Comparison of ENCODE assay signal across 8 cellular contexts in the genomic region with DNA sequence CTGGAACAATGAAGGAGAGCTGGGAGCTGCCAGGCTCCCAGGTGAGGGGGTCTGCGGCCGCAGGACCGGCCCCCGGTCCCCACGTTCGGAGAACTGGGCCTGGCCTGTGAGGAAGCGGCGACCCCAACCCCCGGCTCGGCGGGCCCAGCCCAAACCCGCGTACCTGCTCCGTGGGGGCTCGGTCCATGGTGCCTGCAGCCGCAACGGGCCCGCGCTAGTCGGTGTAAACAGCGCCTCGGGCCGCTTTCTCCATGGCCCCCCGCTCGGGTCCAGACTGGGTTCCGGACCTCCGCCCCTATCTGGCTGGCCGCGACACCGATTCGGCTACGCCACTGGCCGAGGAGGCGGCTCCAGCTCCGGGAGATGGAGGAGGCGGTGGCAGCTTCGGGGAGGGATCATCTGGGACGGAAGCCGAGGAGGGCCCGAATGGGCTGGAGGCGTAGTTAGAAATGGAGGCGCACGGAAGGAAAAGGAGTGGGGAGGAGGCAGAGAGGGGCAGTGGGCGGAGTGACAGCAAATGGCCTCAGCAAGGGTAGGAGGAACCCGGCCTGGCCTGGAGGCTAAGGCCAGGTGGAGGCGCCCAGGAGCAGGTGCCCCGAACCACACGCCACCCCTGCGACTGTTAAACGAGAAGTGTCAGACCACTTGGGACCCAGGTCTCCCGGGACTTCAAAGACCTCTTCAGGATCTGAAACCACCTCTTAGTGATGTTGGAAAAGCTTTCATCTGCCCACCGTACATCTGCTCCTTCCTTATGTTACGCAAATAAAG. TPM values are rescaled to one million over a fixed set of nuclear protein-coding genes. Genes with fewer than 3 reads are reported as not detected.
DNase-seq lines count a peak whose midpoint lies in the region; ATAC-seq, FAIRE-seq and TF ChIP-seq lines count a peak whose summit lies in the region.

A gene with protein sequence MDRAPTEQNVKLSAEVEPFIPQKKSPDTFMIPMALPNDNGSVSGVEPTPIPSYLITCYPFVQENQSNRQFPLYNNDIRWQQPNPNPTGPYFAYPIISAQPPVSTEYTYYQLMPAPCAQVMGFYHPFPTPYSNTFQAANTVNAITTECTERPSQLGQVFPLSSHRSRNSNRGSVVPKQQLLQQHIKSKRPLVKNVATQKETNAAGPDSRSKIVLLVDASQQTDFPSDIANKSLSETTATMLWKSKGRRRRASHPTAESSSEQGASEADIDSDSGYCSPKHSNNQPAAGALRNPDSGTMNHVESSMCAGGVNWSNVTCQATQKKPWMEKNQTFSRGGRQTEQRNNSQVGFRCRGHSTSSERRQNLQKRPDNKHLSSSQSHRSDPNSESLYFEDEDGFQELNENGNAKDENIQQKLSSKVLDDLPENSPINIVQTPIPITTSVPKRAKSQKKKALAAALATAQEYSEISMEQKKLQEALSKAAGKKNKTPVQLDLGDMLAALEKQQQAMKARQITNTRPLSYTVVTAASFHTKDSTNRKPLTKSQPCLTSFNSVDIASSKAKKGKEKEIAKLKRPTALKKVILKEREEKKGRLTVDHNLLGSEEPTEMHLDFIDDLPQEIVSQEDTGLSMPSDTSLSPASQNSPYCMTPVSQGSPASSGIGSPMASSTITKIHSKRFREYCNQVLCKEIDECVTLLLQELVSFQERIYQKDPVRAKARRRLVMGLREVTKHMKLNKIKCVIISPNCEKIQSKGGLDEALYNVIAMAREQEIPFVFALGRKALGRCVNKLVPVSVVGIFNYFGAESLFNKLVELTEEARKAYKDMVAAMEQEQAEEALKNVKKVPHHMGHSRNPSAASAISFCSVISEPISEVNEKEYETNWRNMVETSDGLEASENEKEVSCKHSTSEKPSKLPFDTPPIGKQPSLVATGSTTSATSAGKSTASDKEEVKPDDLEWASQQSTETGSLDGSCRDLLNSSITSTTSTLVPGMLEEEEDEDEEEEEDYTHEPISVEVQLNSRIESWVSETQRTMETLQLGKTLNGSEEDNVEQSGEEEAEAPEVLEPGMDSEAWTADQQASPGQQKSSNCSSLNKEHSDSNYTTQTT (minus strand): TSS at position 334 of the 771 bp plus-strand sequence. CDS start 147 bp downstream, at position 187.

- no peaks in the 10 kb centered on the region for H3K27me3 ChIP-seq in keratinocyte (ENCODE audit: control insufficient read depth, extremely low read depth, insufficient read depth, low read length)

- peak; percentile 96 for ATAC-seq in GM19023 (IDR thresholded peaks at IDR 0.05; ENCODE audit: unreplicated experiment)
- peak; percentile 96 for ATAC-seq in HG03280 (IDR thresholded peaks at IDR 0.05; ENCODE audit: unreplicated experiment)
- ATAC-seq in activated CD4-positive, CD25-positive, alpha-beta regulatory T cell treated with anti-CD3 and anti-CD28 coated beads, Interleukin-2, amount 50 U/mL, for 24 hours: peak; percentile 93 to 95

- H2AFZ ChIP-seq in keratinocyte (ENCODE audit: control insufficient read depth, low read length): peak within 1 kb of the TSS; percentile 99

- H3K36me3 ChIP-seq in keratinocyte (ENCODE audit: control insufficient read depth in 2 of 2, extremely low read depth in 1 of 2, insufficient read depth in 2 of 2, low read length in 2 of 2): no peaks in the 10 kb centered on the region

- H3K4me2 ChIP-seq in keratinocyte (ENCODE audit: control insufficient read depth, extremely low read depth, insufficient read depth, low read depth, low read length): peak within 1 kb of the TSS; percentile 79

- DNase-seq in AG20443 (ENCODE audit: low spot score) (peak; percentile 97), NCI-H345 (lab: John Stamatoyannopoulos, UW) (peak; percentile 88), cerebellar cortex (ENCODE audit: low spot score) (peak; percentile 95), keratinocyte (ENCODE audit: low read depth, low spot score) (peak; percentile 33)
- peak; percentile 76 to 82 for DNase-seq in stimulated activated CD4-positive, alpha-beta T cell treated with anti-CD3 and anti-CD28 coated beads, Interleukin-15, amount 100 ng/mL, for 1 hour (ENCODE audit: low read depth in 1 of 2, low spot score in 1 of 2)

- no peaks in the 10 kb centered on the region for H3K9me1 ChIP-seq in keratinocyte (ENCODE audit: control insufficient read depth, extremely low read depth, insufficient read depth, low read length)

- no peaks in the 10 kb centered on the region for H3K9me3 ChIP-seq in keratinocyte (ENCODE audit: control insufficient read depth, low read depth, low read length)

- H3K4me3 ChIP-seq in keratinocyte (ENCODE audit: control insufficient read depth in 2 of 3, extremely low read depth in 1 of 3, insufficient read depth in 2 of 3, low read depth in 1 of 3, low read length in 3 of 3): peak within 1 kb of the TSS; percentile 94 to 99 (median 95)

- peaks cover 42% of the 10 kb centered on the region for H3K79me2 ChIP-seq in keratinocyte (ENCODE audit: control insufficient read depth, insufficient read depth, low read length)

- no peak for FAIRE-seq in keratinocyte (lab: Jason Lieb, UNC)

- TF ChIP-seq CTCF in keratinocyte (optimal IDR thresholded peaks at IDR 0.05 in 1 of 3, IDR thresholded peaks at IDR 0.05 in 1 of 3, conservative IDR thresholded peaks at IDR 0.05 in 1 of 3; ENCODE audit: extremely low read depth in 1 of 3, insufficient read depth in 2 of 3, low read length in 3 of 3): peak in 2 of 3 experiments; percentile 19 to 58

- peaks cover 9% of the 10 kb centered on the region for H3K4me1 ChIP-seq in keratinocyte (ENCODE audit: control insufficient read depth, extremely low read depth, insufficient read depth, low read length)

- dilution Hi-C loops in keratinocyte (cut with MboI; ENCODE audit: extremely low pct_ligation_motif_present, low sequenced_read_pairs): loop anchor here (25.0 kb wide), 1 partner anchor 91 kb away; no protein-coding TSS in a partner anchor

- no peaks in the 10 kb centered on the region for H4K20me1 ChIP-seq in keratinocyte (ENCODE audit: control insufficient read depth, extremely low read depth, insufficient read depth, low read length)

- peak within 1 kb of the TSS; percentile 79 for H3K27ac ChIP-seq in keratinocyte (ENCODE audit: control insufficient read depth, insufficient read depth, low read length)

- H3K9ac ChIP-seq in keratinocyte (ENCODE audit: control insufficient read depth, extremely low read depth, insufficient read depth, low read length): peak within 1 kb of the TSS; percentile 88

RNA-seq across cellular contexts. Expression of the gene that starts here (rescaled TPM):
- polyA plus RNA-seq in keratinocyte: 8.5 to 15.4 TPM (median 14.8 TPM) in 3 replicates
- 18.5 TPM for polyA plus RNA-seq in keratinocyte (2011; ENCODE audit: low read depth)
- 4.8 and 12.3 TPM in 2 replicates for polyA plus RNA-seq in keratinocyte (2011; cell fraction: cytosol; rRNA removed)
- polyA plus RNA-seq in keratinocyte (2011; cell fraction: nucleus; rRNA removed): 14.0 and 17.5 TPM in 2 replicates
- polyA plus RNA-seq in keratinocyte (2012; ENCODE audit: low replicate concordance): 7.2 and 7.5 TPM in 2 replicates
- polyA minus RNA-seq in keratinocyte: 15.5 to 37.1 TPM (median 32.3 TPM) in 3 replicates
- 12.7 TPM for polyA minus RNA-seq in keratinocyte (2011; cell fraction: cytosol; rRNA and poly(A)+ RNA removed)
- polyA minus RNA-seq in keratinocyte (2011; cell fraction: nucleus; rRNA and poly(A)+ RNA removed): 17.1 and 47.3 TPM in 2 replicates

Comparison
In these comparisons a context has a peak if more than half of its experiments do, and no peak if none do; other contexts are left out.
1. Peak in every context shown above with its lines: DNase-seq, ATAC-seq, H3K4me3 ChIP-seq and H3K27ac ChIP-seq.
2. DNase-seq: peak in every context shown above with its lines; median percentile 97 in AG20443; 95 in cerebellar cortex; 88 in NCI-H345; 79 in stimulated activated CD4-positive, alpha-beta T cell treated with anti-CD3 and anti-CD28 coated beads, Interleukin-15, amount 100 ng/mL, for 1 hour; 33 in keratinocyte.